ENCODE assay signal across 1 cellular context in the genomic region with DNA sequence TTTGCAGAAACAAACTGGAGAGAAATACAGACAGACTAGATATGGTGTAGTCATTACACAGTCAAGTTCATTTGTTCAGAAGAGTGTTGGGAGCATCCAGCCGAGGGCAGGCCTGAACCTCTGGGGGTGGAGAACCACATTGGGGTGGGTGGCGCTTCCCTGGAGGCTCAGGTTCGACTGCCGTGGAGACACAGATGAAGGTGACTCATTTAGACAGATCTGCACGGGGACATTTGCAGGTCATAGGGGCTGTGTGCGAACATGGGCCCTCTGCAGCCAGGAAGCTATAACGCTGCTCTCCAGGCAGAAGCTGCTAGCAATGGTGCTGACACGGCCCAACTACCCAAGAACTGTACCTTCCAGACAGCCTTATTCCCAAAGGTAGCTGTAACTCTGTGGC.
TF ChIP-seq lines count a peak whose summit lies in the region.

No MANE protein-coding gene starts in this region.

TF ChIP-seq in HepG2, 621 proteins besides CTCF, POLR2A, EP300 and RAD21 (continued from another document):
- TF ChIP-seq PRDM15 (CRISPR knock-in tag; IDR thresholded peaks at IDR 0.05) (no peak), CC2D1A (CRISPR knock-in tag; IDR thresholded peaks at IDR 0.05) (no peak), ZNF629 (CRISPR knock-in tag; conservative IDR thresholded peaks at IDR 0.05) (no peak), MTA1 (CRISPR knock-in tag; IDR thresholded peaks at IDR 0.05; ENCODE audit: borderline replicate concordance) (no peak), FUBP1 (CRISPR knock-in tag; IDR thresholded peaks at IDR 0.05; ENCODE audit: borderline replicate concordance) (no peak), SCMH1 (CRISPR knock-in tag; IDR thresholded peaks at IDR 0.05; ENCODE audit: borderline replicate concordance) (no peak), ZNF33B (CRISPR knock-in tag; IDR thresholded peaks at IDR 0.05) (no peak), RXRB (CRISPR knock-in tag; IDR thresholded peaks at IDR 0.05; ENCODE audit: borderline replicate concordance) (no peak), TCF7L2 (IDR thresholded peaks at IDR 0.05; ENCODE audit: low read depth, low read length) (no peak), ZNF431 (CRISPR knock-in tag; IDR thresholded peaks at IDR 0.05; ENCODE audit: borderline replicate concordance, low read depth) (no peak), GABPB1 (CRISPR knock-in tag; IDR thresholded peaks at IDR 0.05) (no peak)
TF ChIP-seq in HepG2: peak in this region for 0.
